In the genomic region with DNA sequence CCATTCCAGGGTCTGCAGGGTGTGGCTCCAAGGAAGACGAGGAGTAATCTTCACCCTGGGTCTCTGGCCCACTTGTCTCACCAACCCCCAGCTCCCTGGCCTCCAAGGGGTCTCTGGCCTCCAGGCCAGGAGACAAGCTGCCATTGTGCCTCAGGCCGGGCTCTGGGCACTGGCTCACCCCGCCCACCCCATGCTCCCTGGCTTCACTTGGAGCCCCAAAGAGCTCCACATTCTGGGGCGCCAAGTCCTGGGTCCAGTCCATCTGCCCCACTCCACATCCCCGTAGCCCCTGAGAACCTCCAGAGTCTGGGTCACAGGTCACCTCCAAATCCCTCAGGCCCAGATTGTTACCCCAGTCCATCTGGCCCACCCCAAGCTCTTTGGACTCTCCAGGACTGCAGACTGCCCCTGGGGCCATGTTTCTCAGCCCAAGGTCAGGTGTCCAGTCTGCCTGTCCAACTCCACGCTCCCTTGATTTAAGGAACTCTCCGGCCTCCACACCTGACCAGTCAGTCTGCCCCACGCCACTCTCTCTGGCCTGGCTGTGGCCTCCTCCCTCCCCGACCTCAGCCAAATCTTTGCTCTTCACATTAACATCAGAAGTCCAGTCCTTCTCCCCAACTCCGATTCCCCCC, we compare ENCODE assay signal across 20 cellular contexts. TPM values are rescaled to one million over a fixed set of nuclear protein-coding genes. Genes with fewer than 3 reads are reported as not detected.
DNase-seq lines count a peak whose midpoint lies in the region; TF ChIP-seq lines count a peak whose summit lies in the region.
"Had no signal": no experiment of that assay in that cellular context is flagged by ENCODE, and none has a peak within 500 bp of the region (broad histone marks: within the 10 kb centered on the region; RNA-seq: fewer than 3 reads in every experiment).

No MANE protein-coding gene starts in this region.

- peaks cover 93% of the 10 kb centered on the region for H3K4me1 Mint-ChIP-seq in chondrocyte (ENCODE audit: low read depth)
- peaks cover 57% of the 10 kb centered on the region for H3K4me1 Mint-ChIP-seq in mesothelial cell of epicardium

- no peak overlapping the region for H3K9ac ChIP-seq in HUES6 (ENCODE audit: low read length)

- WGBS in stomach, 5 donors = 80 to 88% (median 85%) methylated on average over 8 to 10 of the region's 10 CpGs

- peak overlapping the region; percentile 28 for H3K27ac Mint-ChIP-seq in chondrocyte (ENCODE audit: unreplicated experiment)
- H3K27ac Mint-ChIP-seq in mesothelial cell of epicardium = peak overlapping the region; percentile 39
- H3K27ac Mint-ChIP-seq: activated B cell treated with CpG ODN at 0.5 μM for 24 hours; activated CD8-positive, alpha-beta memory T cell treated with anti-CD3 and anti-CD28 coated beads, Interleukin-2, amount 10 ng/mL, durations not matched to agents 7 days and 5 days; T-cell had no signal

- peaks cover 67% of the 10 kb centered on the region for H3K36me3 ChIP-seq in HUES6 (ENCODE audit: control insufficient read depth, insufficient read depth, low read length)
- peaks cover 36 to 49% (median 42%) of the 10 kb centered on the region in 4 donors for H3K36me3 ChIP-seq in stomach

- no peak for TF ChIP-seq POLR2A in stomach (IDR thresholded peaks at IDR 0.05)

- H3K36me3 Mint-ChIP-seq in chondrocyte (ENCODE audit: low read depth) (peaks cover 24% of the 10 kb centered on the region), mesothelial cell of epicardium (peaks cover 25% of the 10 kb centered on the region)
- H3K36me3 Mint-ChIP-seq: activated CD8-positive, alpha-beta memory T cell treated with anti-CD3 and anti-CD28 coated beads, Interleukin-2, amount 10 ng/mL, durations not matched to agents 7 days and 5 days had no signal

- TF ChIP-seq EP300 in stomach (IDR thresholded peaks at IDR 0.05) = no peak

- H3K4me3 Mint-ChIP-seq in chondrocyte (ENCODE audit: unreplicated experiment) = peak overlapping the region; percentile 23
- H3K4me3 Mint-ChIP-seq in mesothelial cell of epicardium = no peak overlapping the region
- H3K4me3 Mint-ChIP-seq: activated B cell treated with CpG ODN at 0.5 μM for 24 hours; activated CD8-positive, alpha-beta memory T cell treated with anti-CD3 and anti-CD28 coated beads, Interleukin-2, amount 10 ng/mL, durations not matched to agents 7 days and 5 days; T-cell had no signal

- H3K9me3 ChIP-seq in HUES6 (ENCODE audit: control insufficient read depth, insufficient read depth, low read depth, low read length) (no peaks in the 10 kb centered on the region), stomach (no peaks in the 10 kb centered on the region)

- H3K27me3 Mint-ChIP-seq in chondrocyte (ENCODE audit: low read depth) = no peaks in the 10 kb centered on the region
- H3K27me3 Mint-ChIP-seq in mesothelial cell of epicardium (ENCODE audit: low read depth) = no peaks in the 10 kb centered on the region
- H3K27me3 Mint-ChIP-seq: activated CD8-positive, alpha-beta memory T cell treated with anti-CD3 and anti-CD28 coated beads, Interleukin-2, amount 10 ng/mL, durations not matched to agents 7 days and 5 days; T-cell had no signal

- DNase-seq in chondrocyte (ENCODE audit: low spot score) = no peak
- no peak for DNase-seq in mesothelial cell of epicardium (ENCODE audit: low spot score in 2 of 2, unreplicated experiment in 2 of 2)
- DNase-seq in stomach = no peak
- no peak for DNase-seq in occipital lobe (lab: John Stamatoyannopoulos, UW)
- DNase-seq in foreskin melanocyte = no peak
- no peak for DNase-seq in stimulated activated naive CD4-positive, alpha-beta T cell treated with Interleukin-2 at 50 U/mL for 16 hours (lab: John Stamatoyannopoulos, UW)
- no peak for DNase-seq in NCI-H2081 treated with DMSO at 0.1 percent for 48 hours (lab: John Stamatoyannopoulos, UW)
- DNase-seq: activated B cell treated with CpG ODN at 0.5 μM for 24 hours; activated CD8-positive, alpha-beta memory T cell treated with anti-CD3 and anti-CD28 coated beads, Interleukin-2, amount 10 ng/mL, durations not matched to agents 7 days and 5 days; effector CD8-positive, alpha-beta T cell; GDM1; Kasumi-1; NCI-H146; RPMI8226; stimulated activated CD4-positive, alpha-beta T cell treated with anti-CD3 and anti-CD28 coated beads, Interleukin-15, amount 100 ng/mL, for 24 hours; substantia nigra; T-cell had no signal

- H3K4me3 ChIP-seq in HUES6 (ENCODE audit: low read depth, low read length) (no peak overlapping the region), stomach (peak overlapping the region in 1 of 4 donors; percentile 17)

- TF ChIP-seq CTCF in chondrocyte (IDR thresholded peaks at IDR 0.05) (no peak), mesothelial cell of epicardium (IDR thresholded peaks at IDR 0.05; ENCODE audit: unreplicated experiment) (no peak), stomach (IDR thresholded peaks at IDR 0.05) (no peak)

- H3K27ac ChIP-seq in HUES6 (ENCODE audit: low read depth, low read length) (0 out of 2 replicates have a peak overlapping the region, but pooled peaks have one; percentile 13), stomach (peak overlapping the region in 4 of 5 donors; percentile 90 to 95 (median 92))

- intact Hi-C loops in stomach (cut with DNase I; ENCODE audit: low total_unique reads) = no loop called here

- no peaks in the 10 kb centered on the region for H3K9me3 Mint-ChIP-seq in chondrocyte (ENCODE audit: low read depth)
- H3K9me3 Mint-ChIP-seq in mesothelial cell of epicardium = no peaks in the 10 kb centered on the region
- H3K9me3 Mint-ChIP-seq: activated B cell treated with CpG ODN at 0.5 μM for 24 hours, T-cell had no signal

- H3K4me1 ChIP-seq in HUES6 (ENCODE audit: control insufficient read depth, insufficient read depth, low read length) (peaks cover 37% of the 10 kb centered on the region), stomach (peaks cover 92 to 100% (median 100%) of the 10 kb centered on the region in 4 donors)

- H3K27me3 ChIP-seq in HUES6 (ENCODE audit: control insufficient read depth, insufficient read depth, low read length) = no peaks in the 10 kb centered on the region
- no peaks in the 10 kb centered on the region for H3K27me3 ChIP-seq in stomach

RNA-seq across cellular contexts. Expression of a gene that starts 16.2 kb away (rescaled TPM):
- total RNA-seq in chondrocyte (112 to 181 TPM (median 164 TPM) in 3 replicates), mesothelial cell of epicardium (201 to 216 TPM (median 216 TPM) in 3 replicates), stomach (100 to 1,000 TPM in 3 of 5 donors, 10 to 100 TPM in 2; 59.4 to 238 (median 126) TPM), occipital lobe (19.3 TPM)
- 100 to 1,000 TPM in 2 of 3 donors, 10 to 100 TPM in 1; 84.9 to 136 (median 111) TPM for polyA plus RNA-seq in stomach

RNA-seq across cellular contexts. Expression of a gene that starts 27.1 kb away (rescaled TPM):
- total RNA-seq in chondrocyte (56.8 to 76.3 TPM (median 58.8 TPM) in 3 replicates), mesothelial cell of epicardium (106 to 110 TPM (median 108 TPM) in 3 replicates), stomach (10 to 100 TPM; 15.8 to 62.9 (median 41.9) TPM), occipital lobe (49.8 TPM)
- polyA plus RNA-seq in stomach = 10 to 100 TPM; 43.5 to 58.8 (median 50.6) TPM

RNA-seq across cellular contexts. Expression of a gene that starts 29.6 kb away (rescaled TPM):
- total RNA-seq in chondrocyte (not detected in 3 replicates), mesothelial cell of epicardium (2.0 to 3.1 TPM (median 2.6 TPM) in 3 replicates), stomach (1 to 10 TPM in 1 of 5 donors, under 1 TPM in 1, not detected in 3; 0.18 to 1.7 TPM), occipital lobe (not detected)
- polyA plus RNA-seq in stomach = not detected
- total RNA-seq: activated B cell treated with CpG ODN at 0.5 μM for 24 hours; activated CD8-positive, alpha-beta memory T cell treated with anti-CD3 and anti-CD28 coated beads, Interleukin-2, amount 10 ng/mL, durations not matched to agents 7 days and 5 days; frontal cortex; omental fat pad; T-cell had no signal
